7 cellular contexts compared by ENCODE assay signal in genomic region chr16:86176462-86176861, GRCh38.
"Had no signal": no experiment of that assay in that cellular context is flagged by ENCODE, and none has a peak within 500 bp of the region (broad histone marks: within the 10 kb centered on the region; RNA-seq: fewer than 3 reads in every experiment).

No MANE protein-coding gene starts in this region.

- H3K4me3 ChIP-seq: K562 had no signal

- FAIRE-seq: HepG2, HTR-8/SVneo, K562 had no signal

- DNase-seq: IMR-90, KBM-7, KG1 had no signal

- H3K27ac ChIP-seq: HL-60 had no signal
